ENCODE assay signal across 32 cellular contexts in genomic region chr18:10856146-10856545, GRCh38.
"Had no signal": no experiment of that assay in that cellular context is flagged by ENCODE, and none has a peak within 500 bp of the region (broad histone marks: within the 10 kb centered on the region; RNA-seq: fewer than 3 reads in every experiment).

No MANE protein-coding gene starts in this region.

- DNase-seq: activated CD4-positive, alpha-beta T cell treated with anti-CD3 and anti-CD28 coated beads for 48 hours; activated CD4-positive, alpha-beta T cell treated with anti-CD3 and anti-CD28 coated beads, Interleukin-2, amount 50 U/mL, for 48 hours; activated CD8-positive, alpha-beta memory T cell treated with anti-CD3 and anti-CD28 coated beads for 24 hours; activated effector memory CD4-positive, alpha-beta T cell treated with Interleukin-2 at 50 U/mL for 16 hours; activated naive CD4-positive, alpha-beta T cell treated with Interleukin-2 at 50 U/mL for 16 hours; aorta; body of pancreas; dermis blood vessel endothelial cell; effector CD4-positive, alpha-beta T cell; gastrocnemius medialis; glutamatergic neuron; kidney; left colon; mammary epithelial cell; naive B cell; nephron progenitor cell; pancreas; retina; stimulated activated CD4-positive, alpha-beta T cell treated with anti-CD3 and anti-CD28 coated beads, Interleukin-12 subunit alpha, Interleukin-12 subunit beta, amount 100 ng/mL, for 4 hours; stimulated activated CD4-positive, alpha-beta T cell treated with anti-CD3 and anti-CD28 coated beads, Interleukin-4, amount 100 ng/mL, for 1 hour; stimulated activated naive CD8-positive, alpha-beta T cell treated with anti-CD3 and anti-CD28 coated beads, Interleukin-15, Interleukin-2, amounts not matched to agents 100 U/mL and 50 U/mL, for 24 hours; T-helper 9 cell; testis; transverse colon; WERI-Rb-1 had no signal

- H3K27me3 ChIP-seq: body of pancreas, gastrocnemius medialis, hepatocyte, neutrophil, pancreas, testis, transverse colon had no signal

- H3K4me1 Mint-ChIP-seq: naive B cell had no signal

- H3K4me1 ChIP-seq: gastrocnemius medialis, pancreas, prostate gland had no signal

- H3K27ac Mint-ChIP-seq: activated naive CD8-positive, alpha-beta T cell; mesothelial cell of epicardium; naive B cell had no signal

- H3K9me3 Mint-ChIP-seq: mesothelial cell of epicardium, naive B cell had no signal

- H3K4me3 ChIP-seq: body of pancreas, gastrocnemius medialis, hepatocyte, pancreas, prostate gland, skin epidermis, testis, transverse colon had no signal

- H3K36me3 ChIP-seq: gastrocnemius medialis, neutrophil, pancreas, prostate gland, transverse colon, WERI-Rb-1 had no signal

- H2AFZ ChIP-seq: hepatocyte had no signal

- H3K36me3 Mint-ChIP-seq: activated naive CD8-positive, alpha-beta T cell; mesothelial cell of epicardium; naive B cell had no signal

- H3K9me3 ChIP-seq: body of pancreas, gastrocnemius medialis, neutrophil, pancreas, prostate gland, testis, transverse colon had no signal

- H3K79me2 ChIP-seq: hepatocyte had no signal

- H3K27ac ChIP-seq: body of pancreas, epithelial cell of prostate, gastrocnemius medialis, hepatocyte, neutrophil, pancreas, prostate gland, skin epidermis, testis, transverse colon, WERI-Rb-1 had no signal

- H3K4me2 ChIP-seq: hepatocyte had no signal

- H3K4me3 Mint-ChIP-seq: activated naive CD8-positive, alpha-beta T cell; mesothelial cell of epicardium; naive B cell; nephron progenitor cell had no signal
